In genomic region chr3:182913889-182914288, GRCh38 we compare ENCODE assay signal across 8 cellular contexts.
DNase-seq lines count a peak whose midpoint lies in the region; ATAC-seq and TF ChIP-seq lines count a peak whose summit lies in the region.

No MANE protein-coding gene starts in this region.

- no peak overlapping the region for H3K4me3 ChIP-seq in SJCRH30

- POLR2A ChIA-PET in HEK293T (lab: Yijun Ruan, JAX), result no interaction called here

- H3K9me3 ChIP-seq in T-helper 17 cell (ENCODE audit: control insufficient read depth, low read length, poor library complexity, severe bottlenecking), result no peaks in the 10 kb centered on the region
- no peaks in the 10 kb centered on the region for H3K9me3 ChIP-seq in SJCRH30 (replicated peaks)

- H3K36me3 Mint-ChIP-seq in T-helper 17 cell (ENCODE audit: low read depth), result peaks cover 2% of the 10 kb centered on the region

- no peaks in the 10 kb centered on the region for H3K27me3 ChIP-seq in SJCRH30

- H3K4me1 ChIP-seq in SJCRH30, result no peaks in the 10 kb centered on the region

- DNase-seq in DMS53 (lab: John Stamatoyannopoulos, UW) (peak; percentile 87), GM19240 (ENCODE audit: insufficient read length, low spot score) (peak; percentile 8), T-helper 17 cell (no peak), OCI-M1 (lab: John Stamatoyannopoulos, UW) (no peak), hepatic stellate cell (ENCODE audit: low spot score) (no peak), HEK293T (ENCODE audit: extremely low spot score) (no peak), SJCRH30 (no peak)

- ATAC-seq in HG03095 (IDR thresholded peaks at IDR 0.05; ENCODE audit: unreplicated experiment) (peak; percentile 92), T-helper 17 cell (peak; percentile 74)

- CTCF ChIA-PET in HEK293T (lab: Yijun Ruan, JAX), result no interaction called here

- H3K4me3 Mint-ChIP-seq in T-helper 17 cell, result peak overlapping the region; percentile 15

- no peaks in the 10 kb centered on the region for H3K27me3 Mint-ChIP-seq in T-helper 17 cell

- no peak overlapping the region for H3K27ac ChIP-seq in SJCRH30

- peaks cover 30% of the 10 kb centered on the region for H3K4me1 Mint-ChIP-seq in T-helper 17 cell

- H3K27ac Mint-ChIP-seq in T-helper 17 cell, result peak overlapping the region; percentile 63

- peaks cover 6% of the 10 kb centered on the region for H3K36me3 ChIP-seq in SJCRH30

TF ChIP-seq in HEK293T, 16 proteins besides CTCF, POLR2A, EP300 and RAD21:
- TF ChIP-seq PKNOX1 (IDR thresholded peaks at IDR 0.05) (no peak), FOXK2 (IDR thresholded peaks at IDR 0.05) (no peak), ELF4 (IDR thresholded peaks at IDR 0.05) (no peak), FOXM1 (IDR thresholded peaks at IDR 0.05; ENCODE audit: borderline replicate concordance) (no peak), SP1 (IDR thresholded peaks at IDR 0.05) (no peak), HDGF (IDR thresholded peaks at IDR 0.05; ENCODE audit: borderline replicate concordance) (no peak), SUZ12 (IDR thresholded peaks at IDR 0.05) (no peak)

Comparison
In these comparisons a context has a peak if more than half of its experiments do, and no peak if none do; other contexts are left out.
1. DNase-seq: peak in DMS53 (single experiment) and GM19240 (single experiment); none in T-helper 17 cell (0 of 3), OCI-M1 (single experiment), hepatic stellate cell (single experiment), HEK293T (single experiment) and SJCRH30 (0 of 2).